8 cellular contexts compared by ENCODE assay signal in the genomic region with DNA sequence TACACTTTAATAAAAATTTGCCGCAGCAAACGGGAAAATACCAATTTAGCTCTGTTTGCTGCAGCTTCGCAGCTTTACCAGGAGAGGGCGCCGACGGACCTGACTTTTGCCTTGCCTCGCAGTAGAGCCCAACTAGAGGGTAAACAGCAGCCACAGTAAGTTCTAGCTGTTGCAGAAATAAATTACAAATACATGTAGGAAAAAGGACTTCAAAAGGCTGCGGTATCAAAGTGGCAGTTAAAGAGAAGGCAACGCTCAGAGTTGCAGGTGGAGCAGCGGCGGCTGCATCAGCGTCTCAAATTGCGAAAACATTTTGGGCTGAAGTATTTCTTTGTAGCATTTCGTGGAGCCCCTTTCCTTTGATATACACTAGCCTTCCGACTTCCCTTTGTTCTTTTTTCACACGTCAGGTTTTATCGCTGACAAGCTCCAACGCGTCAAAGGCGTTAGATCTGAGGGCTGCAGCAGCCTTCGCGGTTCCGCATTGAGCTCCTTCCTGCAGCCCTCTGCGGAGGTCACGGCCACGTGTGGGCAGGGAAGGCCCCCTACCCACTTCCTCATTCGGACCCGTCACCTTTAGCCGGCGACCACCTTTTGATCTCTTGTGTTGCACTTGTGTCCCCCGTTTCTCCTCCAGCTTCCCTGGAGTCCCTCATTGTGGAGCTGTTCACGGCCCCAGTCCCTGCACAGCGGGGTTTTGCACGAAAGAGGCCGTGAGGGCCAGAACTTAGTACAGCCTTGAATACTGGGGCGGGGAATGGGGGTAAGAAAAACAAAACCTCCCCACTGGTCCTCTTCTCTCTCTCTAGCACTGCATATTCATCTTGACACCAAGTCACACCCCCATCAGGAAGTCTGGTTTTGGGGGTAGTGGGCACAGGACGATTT.
DNase-seq lines count a peak whose midpoint lies in the region; ATAC-seq and TF ChIP-seq lines count a peak whose summit lies in the region.

No MANE protein-coding gene starts in this region.

- peak; percentile 76 to 82 (median 76) for TF ChIP-seq CTCF in esophagus muscularis mucosa (IDR thresholded peaks at IDR 0.05)

- no peaks in the 10 kb centered on the region for H3K9me3 ChIP-seq in CD4-positive, CD25-positive, alpha-beta regulatory T cell (ENCODE audit: control insufficient read depth in 2 of 2, low read length in 2 of 2)
- H3K9me3 ChIP-seq in esophagus muscularis mucosa = no peaks in the 10 kb centered on the region

- ATAC-seq in CD4-positive, CD25-positive, alpha-beta regulatory T cell (ENCODE audit: low read depth in 2 of 2) = peak; percentile 72 to 79
- ATAC-seq in GM19324 (IDR thresholded peaks at IDR 0.05; ENCODE audit: low FRiP score, unreplicated experiment) = peak; percentile 60
- ATAC-seq in HG03457 (IDR thresholded peaks at IDR 0.05; ENCODE audit: unreplicated experiment) = peak; percentile 35
- ATAC-seq in naive B cell (ENCODE audit: low read depth in 2 of 2) = peak; percentile 85 to 86

- H3K4me3 Mint-ChIP-seq in CD4-positive, CD25-positive, alpha-beta regulatory T cell = peak overlapping the region; percentile 85 to 93 (median 88)
- H3K4me3 Mint-ChIP-seq in naive B cell = peak overlapping the region; percentile 74 to 96 (median 88)

- no peak for TF ChIP-seq EP300 in esophagus muscularis mucosa (IDR thresholded peaks at IDR 0.05)

- peak; percentile 63 to 88 (median 86) for DNase-seq in CD4-positive, CD25-positive, alpha-beta regulatory T cell
- DNase-seq in NOMO-1 treated with DMSO at 0.1 percent for 48 hours (lab: John Stamatoyannopoulos, UW; ENCODE audit: unreplicated experiment) = peak; percentile 65
- DNase-seq in activated T-cell treated with anti-CD3 and anti-CD28 coated beads for 48 hours (ENCODE audit: low read depth) = peak; percentile 48
- no peak for DNase-seq in esophagus muscularis mucosa (ENCODE audit: extremely low spot score)
- DNase-seq in naive B cell = peak; percentile 80
- peak; percentile 74 to 97 (median 87) for DNase-seq in stimulated activated naive CD4-positive, alpha-beta T cell (lab: John Stamatoyannopoulos, UW)

- 14% methylated on average over 37 of the region's 37 CpGs for WGBS in esophagus muscularis mucosa

- peak overlapping the region; percentile 77 for H3K4me3 ChIP-seq in CD4-positive, CD25-positive, alpha-beta regulatory T cell (ENCODE audit: low read depth, low read length)
- H3K4me3 ChIP-seq in esophagus muscularis mucosa = peak overlapping the region; percentile 43 to 56 (median 46)

- H3K27me3 ChIP-seq in CD4-positive, CD25-positive, alpha-beta regulatory T cell (ENCODE audit: control insufficient read depth, insufficient read depth, low read length) = no peaks in the 10 kb centered on the region
- peaks cover 0 to 4% (median 0%) of the 10 kb centered on the region in 4 donors for H3K27me3 ChIP-seq in esophagus muscularis mucosa

- no peaks in the 10 kb centered on the region for H3K9me3 Mint-ChIP-seq in CD4-positive, CD25-positive, alpha-beta regulatory T cell
- H3K9me3 Mint-ChIP-seq in naive B cell = no peaks in the 10 kb centered on the region

- no peak for TF ChIP-seq POLR2A in esophagus muscularis mucosa (IDR thresholded peaks at IDR 0.05; ENCODE audit: low read depth)

- peaks cover 36 to 64% (median 44%) of the 10 kb centered on the region in 4 donors for H3K4me1 Mint-ChIP-seq in CD4-positive, CD25-positive, alpha-beta regulatory T cell
- peaks cover 59 to 80% (median 80%) of the 10 kb centered on the region in 3 donors for H3K4me1 Mint-ChIP-seq in naive B cell

- H3K27ac Mint-ChIP-seq in CD4-positive, CD25-positive, alpha-beta regulatory T cell = peak overlapping the region; percentile 95 to 97 (median 96)
- peak overlapping the region; percentile 97 to 99 (median 98) for H3K27ac Mint-ChIP-seq in naive B cell

- peak overlapping the region; percentile 88 for H3K27ac ChIP-seq in CD4-positive, CD25-positive, alpha-beta regulatory T cell (ENCODE audit: insufficient read depth, low read length, poor library complexity, severe bottlenecking)
- H3K27ac ChIP-seq in esophagus muscularis mucosa (replicated peaks in 1 of 4) = no peak overlapping the region

- no peaks in the 10 kb centered on the region for H3K36me3 ChIP-seq in CD4-positive, CD25-positive, alpha-beta regulatory T cell (ENCODE audit: control insufficient read depth, insufficient read depth, low read length)
- H3K36me3 ChIP-seq in esophagus muscularis mucosa = no peaks in the 10 kb centered on the region

- H3K27me3 Mint-ChIP-seq in CD4-positive, CD25-positive, alpha-beta regulatory T cell = no peaks in the 10 kb centered on the region
- no peaks in the 10 kb centered on the region for H3K27me3 Mint-ChIP-seq in naive B cell

- no peaks in the 10 kb centered on the region for H3K36me3 Mint-ChIP-seq in CD4-positive, CD25-positive, alpha-beta regulatory T cell
- H3K36me3 Mint-ChIP-seq in naive B cell = peaks cover 4 to 13% of the 10 kb centered on the region in 2 donors

- intact Hi-C loops in esophagus muscularis mucosa (cut with DNase I) = loop anchor here (5.0 kb wide), 2 partner anchors 38 to 48 kb away; no protein-coding TSS in a partner anchor

- peaks cover 33% of the 10 kb centered on the region for H3K4me1 ChIP-seq in CD4-positive, CD25-positive, alpha-beta regulatory T cell (ENCODE audit: control insufficient read depth, insufficient read depth, low read length, poor library complexity, severe bottlenecking)
- H3K4me1 ChIP-seq in esophagus muscularis mucosa = peaks cover 6 to 13% (median 10%) of the 10 kb centered on the region in 4 donors

Comparison
In these comparisons a context has a peak if more than half of its experiments do, and no peak if none do; other contexts are left out.
1. ATAC-seq: peak in every context shown above with its lines; median percentile 86 in naive B cell; 76 in CD4-positive, CD25-positive, alpha-beta regulatory T cell; 60 in GM19324; 35 in HG03457.